Comparison of ENCODE assay signal across 1 cellular context in the genomic region with DNA sequence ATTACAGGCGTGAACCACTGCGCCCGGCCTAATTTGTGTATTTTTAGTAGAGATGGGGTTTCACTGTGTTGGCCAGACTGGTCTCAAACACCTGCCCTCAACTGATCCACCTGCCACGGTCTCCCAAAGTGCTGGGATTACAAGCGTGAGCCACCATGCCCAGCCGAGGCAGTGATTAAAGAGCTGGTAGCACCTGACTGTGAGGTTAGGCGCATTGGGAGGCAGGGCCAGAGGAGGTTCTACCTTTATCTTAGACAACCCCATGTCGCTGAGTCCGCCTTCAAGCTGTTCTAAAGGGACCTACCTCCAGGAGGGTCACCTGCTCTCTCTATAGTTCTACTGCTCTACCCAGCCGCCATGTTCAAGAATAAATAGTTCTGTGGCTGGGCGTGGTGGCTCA.
TF ChIP-seq lines count a peak whose summit lies in the region.

No MANE protein-coding gene starts in this region.

TF ChIP-seq in HepG2, 621 proteins besides CTCF, POLR2A, EP300 and RAD21:
- TF ChIP-seq RFX3 (CRISPR knock-in tag; IDR thresholded peaks at IDR 0.05): no peak
- TF ChIP-seq NBN (conservative IDR thresholded peaks at IDR 0.05): no peak
- TF ChIP-seq, protein P1, sequence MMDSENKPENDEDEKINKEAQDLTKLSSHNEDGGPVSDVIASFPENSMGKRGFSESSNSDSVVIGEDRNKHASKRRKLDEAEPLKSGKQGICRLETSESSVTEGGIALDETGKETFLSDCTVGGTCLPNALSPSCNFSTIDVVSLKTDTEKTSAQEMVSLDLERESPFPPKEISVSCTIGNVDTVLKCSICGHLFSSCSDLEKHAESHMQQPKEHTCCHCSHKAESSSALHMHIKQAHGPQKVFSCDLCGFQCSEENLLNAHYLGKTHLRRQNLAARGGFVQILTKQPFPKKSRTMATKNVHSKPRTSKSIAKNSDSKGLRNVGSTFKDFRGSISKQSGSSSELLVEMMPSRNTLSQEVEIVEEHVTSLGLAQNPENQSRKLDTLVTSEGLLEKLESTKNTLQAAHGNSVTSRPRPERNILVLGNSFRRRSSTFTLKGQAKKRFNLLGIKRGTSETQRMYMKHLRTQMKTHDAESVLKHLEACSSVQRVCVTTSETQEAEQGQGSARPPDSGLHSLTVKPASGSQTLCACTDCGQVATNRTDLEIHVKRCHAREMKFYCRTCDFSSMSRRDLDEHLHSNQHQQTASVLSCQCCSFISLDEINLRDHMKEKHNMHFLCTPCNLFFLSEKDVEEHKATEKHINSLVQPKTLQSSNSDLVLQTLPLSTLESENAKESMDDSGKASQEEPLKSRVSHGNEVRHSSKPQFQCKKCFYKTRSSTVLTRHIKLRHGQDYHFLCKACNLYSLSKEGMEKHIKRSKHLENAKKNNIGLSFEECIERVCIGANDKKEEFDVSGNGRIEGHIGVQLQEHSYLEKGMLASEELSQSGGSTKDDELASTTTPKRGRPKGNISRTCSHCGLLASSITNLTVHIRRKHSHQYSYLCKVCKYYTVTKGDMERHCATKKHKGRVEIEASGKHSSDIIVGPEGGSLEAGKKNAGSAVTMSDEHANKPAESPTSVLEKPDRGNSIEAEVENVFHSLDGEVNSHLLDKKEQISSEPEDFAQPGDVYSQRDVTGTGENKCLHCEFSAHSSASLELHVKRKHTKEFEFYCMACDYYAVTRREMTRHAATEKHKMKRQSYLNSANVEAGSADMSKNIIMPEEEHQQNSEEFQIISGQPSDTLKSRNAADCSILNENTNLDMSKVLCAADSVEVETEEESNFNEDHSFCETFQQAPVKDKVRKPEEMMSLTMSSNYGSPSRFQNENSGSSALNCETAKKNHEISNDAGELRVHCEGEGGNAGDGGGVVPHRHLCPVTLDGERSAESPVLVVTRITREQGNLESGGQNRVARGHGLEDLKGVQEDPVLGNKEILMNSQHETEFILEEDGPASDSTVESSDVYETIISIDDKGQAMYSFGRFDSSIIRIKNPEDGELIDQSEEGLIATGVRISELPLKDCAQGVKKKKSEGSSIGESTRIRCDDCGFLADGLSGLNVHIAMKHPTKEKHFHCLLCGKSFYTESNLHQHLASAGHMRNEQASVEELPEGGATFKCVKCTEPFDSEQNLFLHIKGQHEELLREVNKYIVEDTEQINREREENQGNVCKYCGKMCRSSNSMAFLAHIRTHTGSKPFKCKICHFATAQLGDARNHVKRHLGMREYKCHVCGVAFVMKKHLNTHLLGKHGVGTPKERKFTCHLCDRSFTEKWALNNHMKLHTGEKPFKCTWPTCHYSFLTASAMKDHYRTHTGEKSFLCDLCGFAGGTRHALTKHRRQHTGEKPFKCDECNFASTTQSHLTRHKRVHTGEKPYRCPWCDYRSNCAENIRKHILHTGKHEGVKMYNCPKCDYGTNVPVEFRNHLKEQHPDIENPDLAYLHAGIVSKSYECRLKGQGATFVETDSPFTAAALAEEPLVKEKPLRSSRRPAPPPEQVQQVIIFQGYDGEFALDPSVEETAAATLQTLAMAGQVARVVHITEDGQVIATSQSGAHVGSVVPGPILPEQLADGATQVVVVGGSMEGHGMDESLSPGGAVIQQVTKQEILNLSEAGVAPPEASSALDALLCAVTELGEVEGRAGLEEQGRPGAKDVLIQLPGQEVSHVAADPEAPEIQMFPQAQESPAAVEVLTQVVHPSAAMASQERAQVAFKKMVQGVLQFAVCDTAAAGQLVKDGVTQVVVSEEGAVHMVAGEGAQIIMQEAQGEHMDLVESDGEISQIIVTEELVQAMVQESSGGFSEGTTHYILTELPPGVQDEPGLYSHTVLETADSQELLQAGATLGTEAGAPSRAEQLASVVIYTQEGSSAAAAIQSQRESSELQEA (CRISPR knock-in tag; IDR thresholded peaks at IDR 0.05; ENCODE audit: not compliant biosample characterization): no peak
- no peak for TF ChIP-seq THYN1 (CRISPR knock-in tag; IDR thresholded peaks at IDR 0.05; ENCODE audit: borderline replicate concordance, low read depth)
- no peak for TF ChIP-seq ZBTB38 (CRISPR knock-in tag; IDR thresholded peaks at IDR 0.05)
- no peak for TF ChIP-seq CCAR2 (optimal IDR thresholded peaks at IDR 0.05; ENCODE audit: low read depth, low read length)
- no peak for TF ChIP-seq ZNF615 (CRISPR knock-in tag; IDR thresholded peaks at IDR 0.05; ENCODE audit: borderline replicate concordance)
- TF ChIP-seq, protein P2, sequence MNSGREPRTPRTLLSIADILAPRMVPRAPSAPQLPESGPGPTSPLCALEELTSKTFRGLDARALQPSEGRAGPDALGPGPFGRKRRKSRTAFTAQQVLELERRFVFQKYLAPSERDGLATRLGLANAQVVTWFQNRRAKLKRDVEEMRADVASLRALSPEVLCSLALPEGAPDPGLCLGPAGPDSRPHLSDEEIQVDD (CRISPR knock-in tag; IDR thresholded peaks at IDR 0.05; ENCODE audit: borderline replicate concordance): no peak
- TF ChIP-seq, protein P3, sequence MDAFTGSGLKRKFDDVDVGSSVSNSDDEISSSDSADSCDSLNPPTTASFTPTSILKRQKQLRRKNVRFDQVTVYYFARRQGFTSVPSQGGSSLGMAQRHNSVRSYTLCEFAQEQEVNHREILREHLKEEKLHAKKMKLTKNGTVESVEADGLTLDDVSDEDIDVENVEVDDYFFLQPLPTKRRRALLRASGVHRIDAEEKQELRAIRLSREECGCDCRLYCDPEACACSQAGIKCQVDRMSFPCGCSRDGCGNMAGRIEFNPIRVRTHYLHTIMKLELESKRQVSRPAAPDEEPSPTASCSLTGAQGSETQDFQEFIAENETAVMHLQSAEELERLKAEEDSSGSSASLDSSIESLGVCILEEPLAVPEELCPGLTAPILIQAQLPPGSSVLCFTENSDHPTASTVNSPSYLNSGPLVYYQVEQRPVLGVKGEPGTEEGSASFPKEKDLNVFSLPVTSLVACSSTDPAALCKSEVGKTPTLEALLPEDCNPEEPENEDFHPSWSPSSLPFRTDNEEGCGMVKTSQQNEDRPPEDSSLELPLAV (CRISPR knock-in tag; conservative IDR thresholded peaks at IDR 0.05; ENCODE audit: low read depth): no peak
- no peak for TF ChIP-seq NFIC (IDR thresholded peaks at IDR 0.05; ENCODE audit: low read length)
- no peak for TF ChIP-seq CC2D1A (CRISPR knock-in tag; IDR thresholded peaks at IDR 0.05)
- TF ChIP-seq FOXC1 (CRISPR knock-in tag; IDR thresholded peaks at IDR 0.05; ENCODE audit: borderline replicate concordance): no peak
- TF ChIP-seq GTF2F1 (IDR thresholded peaks at IDR 0.05; ENCODE audit: low read length): no peak
- TF ChIP-seq ZSCAN25 (CRISPR knock-in tag; IDR thresholded peaks at IDR 0.05): no peak
- TF ChIP-seq, protein P4, sequence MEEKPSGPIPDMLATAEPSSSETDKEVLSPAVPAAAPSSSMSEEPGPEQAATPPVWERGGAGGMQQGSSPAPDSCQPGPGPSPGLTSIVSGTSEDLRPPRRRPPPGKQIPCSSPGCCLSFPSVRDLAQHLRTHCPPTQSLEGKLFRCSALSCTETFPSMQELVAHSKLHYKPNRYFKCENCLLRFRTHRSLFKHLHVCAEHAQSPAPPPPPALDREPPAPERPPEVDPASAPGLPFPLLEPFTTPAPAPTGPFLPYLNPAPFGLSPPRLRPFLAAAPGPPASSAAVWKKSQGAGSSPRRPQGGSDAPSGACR (CRISPR knock-in tag; IDR thresholded peaks at IDR 0.05): no peak
- no peak for TF ChIP-seq MIXL1 (CRISPR knock-in tag; IDR thresholded peaks at IDR 0.05)
- no peak for TF ChIP-seq ZNF431 (CRISPR knock-in tag; IDR thresholded peaks at IDR 0.05; ENCODE audit: borderline replicate concordance, low read depth)
TF ChIP-seq in HepG2: peak in this region for 0.
